ENCODE assay signal across 8 cellular contexts in genomic region chr4:87559090-87559837, GRCh38.
DNase-seq lines count a peak whose midpoint lies in the region; ATAC-seq and TF ChIP-seq lines count a peak whose summit lies in the region.

No MANE protein-coding gene starts in this region.

- no peaks in the 10 kb centered on the region for H3K9me3 Mint-ChIP-seq in nephron progenitor cell

- H3K27ac Mint-ChIP-seq in nephron progenitor cell, result no peak overlapping the region

- in situ Hi-C loops in GM13976 (cut with MboI; ENCODE audit: low sequenced_read_pairs, unreplicated experiment), result no loop called here

- no peaks in the 10 kb centered on the region for H3K36me3 Mint-ChIP-seq in nephron progenitor cell (ENCODE audit: low read depth)

- peak overlapping the region; percentile 66 for H3K27ac ChIP-seq in 22Rv1

- H3K4me1 Mint-ChIP-seq in nephron progenitor cell, result no peaks in the 10 kb centered on the region

- H3K27me3 Mint-ChIP-seq in nephron progenitor cell (ENCODE audit: low read depth, poor library complexity), result peaks cover 8% of the 10 kb centered on the region

- ATAC-seq in GM19025 (IDR thresholded peaks at IDR 0.05; ENCODE audit: low read depth, unreplicated experiment) (peak; percentile 99), HG03064 (IDR thresholded peaks at IDR 0.05; ENCODE audit: low read depth, unreplicated experiment) (peak; percentile 100)

- TF ChIP-seq CTCF in 22Rv1 (IDR thresholded peaks at IDR 0.05) (no peak), nephron progenitor cell (IDR thresholded peaks at IDR 0.05) (no peak), GM13976 (IDR thresholded peaks at IDR 0.05; ENCODE audit: borderline replicate concordance, control extremely low read depth, extremely low read depth, insufficient read depth, missing control alignments) (no peak)

- DNase-seq in NCI-H2196 treated with DMSO at 0.1 percent for 48 hours (lab: John Stamatoyannopoulos, UW; ENCODE audit: unreplicated experiment) (peak; percentile 2), nephron progenitor cell (peak; percentile 4), AG08396 (ENCODE audit: low spot score) (no peak), GM13976 (ENCODE audit: low spot score) (no peak)
- peak; percentile 58 for DNase-seq in activated CD8-positive, alpha-beta memory T cell treated with anti-CD3 and anti-CD28 coated beads for 24 hours

- H3K4me3 Mint-ChIP-seq in nephron progenitor cell, result no peak overlapping the region

Comparison
In these comparisons a context has a peak if more than half of its experiments do, and no peak if none do; other contexts are left out.
1. DNase-seq: peak in NCI-H2196 treated with DMSO at 0.1 percent for 48 hours (single experiment), activated CD8-positive, alpha-beta memory T cell treated with anti-CD3 and anti-CD28 coated beads for 24 hours (single experiment) and nephron progenitor cell (single experiment); none in AG08396 (single experiment) and GM13976 (single experiment).